20 cellular contexts compared by ENCODE assay signal in the genomic region with DNA sequence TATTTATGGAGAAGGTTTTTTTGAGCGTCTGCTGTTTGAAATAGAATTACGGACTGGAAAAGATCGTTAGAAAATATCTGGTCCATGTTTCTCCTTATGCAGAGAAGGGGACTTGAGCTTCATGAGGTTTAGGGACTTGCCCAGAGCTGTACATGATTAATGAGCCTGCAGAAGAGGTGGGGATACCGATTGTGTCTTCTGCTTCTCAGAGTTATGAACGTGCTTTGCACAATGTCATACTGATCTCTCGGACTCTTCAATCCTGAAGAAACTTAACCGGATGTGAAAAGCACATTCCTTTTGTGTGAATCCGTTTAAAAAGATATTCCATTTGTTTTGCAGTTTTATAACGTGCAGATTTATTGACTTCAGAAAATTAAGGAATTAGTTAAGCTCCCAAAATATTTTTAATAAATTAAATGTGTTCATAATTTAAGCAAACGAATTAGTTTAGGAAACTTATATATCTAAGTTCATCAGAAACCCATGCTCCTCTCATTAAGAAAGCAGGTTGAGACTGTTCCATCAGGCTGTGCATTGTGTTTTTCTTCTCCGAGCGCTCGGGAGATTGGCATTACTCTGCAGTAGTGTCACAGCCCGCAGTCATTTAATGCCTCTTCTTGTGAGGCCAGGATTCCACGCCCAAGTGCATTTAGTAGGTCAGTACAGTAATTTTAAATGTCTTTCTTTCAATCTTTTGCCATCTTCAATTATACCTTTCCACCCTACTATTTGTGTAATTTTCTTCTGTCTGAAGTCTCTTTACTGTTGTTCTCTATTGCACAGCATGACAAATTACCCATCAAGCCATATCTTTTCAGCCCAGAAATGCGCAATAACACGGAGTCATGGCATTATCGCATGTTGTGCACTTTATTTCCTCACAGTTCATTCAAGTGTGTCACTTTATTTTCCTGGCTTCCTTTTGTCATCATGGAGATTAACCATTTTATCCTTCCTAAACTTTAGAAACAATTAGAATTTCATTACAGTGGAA.
"Had no signal": no experiment of that assay in that cellular context is flagged by ENCODE, and none has a peak within 500 bp of the region (broad histone marks: within the 10 kb centered on the region; RNA-seq: fewer than 3 reads in every experiment).

No MANE protein-coding gene starts in this region.

- H3K4me2 ChIP-seq: neural progenitor cell had no signal

- ATAC-seq: gastroesophageal sphincter, heart right ventricle, left ventricle myocardium superior, right cardiac atrium had no signal

- H3K4me1 ChIP-seq: neural progenitor cell, suprapubic skin, vagina had no signal

- DNase-seq: activated CD4-positive, alpha-beta T cell treated with anti-CD3 and anti-CD28 coated beads, Interleukin-2, amount 50 U/mL, for 4 hours; activated naive CD4-positive, alpha-beta T cell; activated naive CD8-positive, alpha-beta T cell treated with anti-CD3 and anti-CD28 coated beads, Interleukin-2, amount 10 ng/mL, durations not matched to agents 7 days and 5 days; activated T-cell treated with anti-CD3 and anti-CD28 coated beads for 4 hours; amygdala; dorsolateral prefrontal cortex; heart right ventricle; immature natural killer cell; kidney glomerular epithelial cell; left ventricle myocardium superior; naive B cell; right cardiac atrium; stimulated activated CD4-positive, alpha-beta T cell treated with anti-CD3 and anti-CD28 coated beads, Interleukin-2, amount 100 ng/mL, for 48 hours; transverse colon had no signal

- H3K27ac ChIP-seq: dorsolateral prefrontal cortex, epithelial cell of prostate, gastroesophageal sphincter, heart right ventricle, neural progenitor cell, skin epidermis, suprapubic skin, transverse colon, vagina had no signal

- H3K36me3 ChIP-seq: heart right ventricle, neural progenitor cell, suprapubic skin, transverse colon, vagina had no signal

- H3K9ac ChIP-seq: neural progenitor cell had no signal

- H3K4me3 ChIP-seq: dorsolateral prefrontal cortex, gastroesophageal sphincter, heart right ventricle, neural progenitor cell, skin epidermis, suprapubic skin, transverse colon, vagina had no signal

- H3K27me3 ChIP-seq: dorsolateral prefrontal cortex, gastroesophageal sphincter, heart right ventricle, neural progenitor cell, suprapubic skin, transverse colon, vagina had no signal

- H3K9me3 ChIP-seq: gastroesophageal sphincter, suprapubic skin, transverse colon, vagina had no signal

- H2AFZ ChIP-seq: neural progenitor cell had no signal
